1 cellular context compared by ENCODE assay signal in the genomic region with DNA sequence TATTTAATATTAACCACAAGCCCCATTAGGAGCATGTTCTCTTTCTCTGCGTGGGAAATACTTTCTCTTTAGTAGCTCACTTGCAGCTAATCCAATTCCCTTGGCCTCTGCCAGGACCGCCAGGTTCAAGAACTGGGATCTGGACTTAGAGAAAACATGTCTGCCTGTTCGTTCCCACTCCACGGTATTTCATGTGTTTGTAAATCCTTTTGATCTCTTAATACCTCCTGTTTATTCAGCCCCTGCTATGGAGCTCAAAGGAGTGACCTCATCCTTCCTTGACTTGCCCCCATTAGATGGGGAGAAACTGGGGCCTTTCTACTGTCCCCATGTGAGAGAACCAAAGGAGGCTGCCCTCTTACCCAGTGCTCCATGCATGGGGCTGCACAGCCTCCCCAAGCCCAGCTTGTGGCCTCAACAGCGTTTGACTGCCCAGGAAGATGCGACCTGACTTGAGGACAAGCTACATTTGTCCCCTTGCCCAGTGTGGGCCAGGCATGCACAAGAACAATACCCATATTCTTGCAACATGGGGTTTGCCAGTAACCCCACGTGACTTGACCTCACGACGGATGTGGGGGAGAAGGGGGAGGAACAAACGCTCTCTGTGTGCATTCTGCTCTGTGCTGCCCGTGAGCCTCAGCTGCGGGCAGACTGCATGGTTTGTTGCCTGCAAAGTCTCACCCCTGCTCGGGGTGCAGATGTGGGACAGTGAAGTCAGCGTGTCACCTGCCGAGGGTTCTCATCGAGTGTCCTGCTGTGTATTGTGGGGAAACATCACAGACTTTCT.
TF ChIP-seq lines count a peak whose summit lies in the region.

No MANE protein-coding gene starts in this region.

TF ChIP-seq in HCT116, 20 proteins besides CTCF, POLR2A, EP300 and RAD21 (continued from another document):
- no peak for TF ChIP-seq EZH2phosphoT487 (IDR thresholded peaks at IDR 0.05; ENCODE audit: borderline replicate concordance)
- TF ChIP-seq, protein P1, sequence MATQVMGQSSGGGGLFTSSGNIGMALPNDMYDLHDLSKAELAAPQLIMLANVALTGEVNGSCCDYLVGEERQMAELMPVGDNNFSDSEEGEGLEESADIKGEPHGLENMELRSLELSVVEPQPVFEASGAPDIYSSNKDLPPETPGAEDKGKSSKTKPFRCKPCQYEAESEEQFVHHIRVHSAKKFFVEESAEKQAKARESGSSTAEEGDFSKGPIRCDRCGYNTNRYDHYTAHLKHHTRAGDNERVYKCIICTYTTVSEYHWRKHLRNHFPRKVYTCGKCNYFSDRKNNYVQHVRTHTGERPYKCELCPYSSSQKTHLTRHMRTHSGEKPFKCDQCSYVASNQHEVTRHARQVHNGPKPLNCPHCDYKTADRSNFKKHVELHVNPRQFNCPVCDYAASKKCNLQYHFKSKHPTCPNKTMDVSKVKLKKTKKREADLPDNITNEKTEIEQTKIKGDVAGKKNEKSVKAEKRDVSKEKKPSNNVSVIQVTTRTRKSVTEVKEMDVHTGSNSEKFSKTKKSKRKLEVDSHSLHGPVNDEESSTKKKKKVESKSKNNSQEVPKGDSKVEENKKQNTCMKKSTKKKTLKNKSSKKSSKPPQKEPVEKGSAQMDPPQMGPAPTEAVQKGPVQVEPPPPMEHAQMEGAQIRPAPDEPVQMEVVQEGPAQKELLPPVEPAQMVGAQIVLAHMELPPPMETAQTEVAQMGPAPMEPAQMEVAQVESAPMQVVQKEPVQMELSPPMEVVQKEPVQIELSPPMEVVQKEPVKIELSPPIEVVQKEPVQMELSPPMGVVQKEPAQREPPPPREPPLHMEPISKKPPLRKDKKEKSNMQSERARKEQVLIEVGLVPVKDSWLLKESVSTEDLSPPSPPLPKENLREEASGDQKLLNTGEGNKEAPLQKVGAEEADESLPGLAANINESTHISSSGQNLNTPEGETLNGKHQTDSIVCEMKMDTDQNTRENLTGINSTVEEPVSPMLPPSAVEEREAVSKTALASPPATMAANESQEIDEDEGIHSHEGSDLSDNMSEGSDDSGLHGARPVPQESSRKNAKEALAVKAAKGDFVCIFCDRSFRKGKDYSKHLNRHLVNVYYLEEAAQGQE (IDR thresholded peaks at IDR 0.05; ENCODE audit: low read depth): no peak
